12 cellular contexts compared by ENCODE assay signal in the genomic region with DNA sequence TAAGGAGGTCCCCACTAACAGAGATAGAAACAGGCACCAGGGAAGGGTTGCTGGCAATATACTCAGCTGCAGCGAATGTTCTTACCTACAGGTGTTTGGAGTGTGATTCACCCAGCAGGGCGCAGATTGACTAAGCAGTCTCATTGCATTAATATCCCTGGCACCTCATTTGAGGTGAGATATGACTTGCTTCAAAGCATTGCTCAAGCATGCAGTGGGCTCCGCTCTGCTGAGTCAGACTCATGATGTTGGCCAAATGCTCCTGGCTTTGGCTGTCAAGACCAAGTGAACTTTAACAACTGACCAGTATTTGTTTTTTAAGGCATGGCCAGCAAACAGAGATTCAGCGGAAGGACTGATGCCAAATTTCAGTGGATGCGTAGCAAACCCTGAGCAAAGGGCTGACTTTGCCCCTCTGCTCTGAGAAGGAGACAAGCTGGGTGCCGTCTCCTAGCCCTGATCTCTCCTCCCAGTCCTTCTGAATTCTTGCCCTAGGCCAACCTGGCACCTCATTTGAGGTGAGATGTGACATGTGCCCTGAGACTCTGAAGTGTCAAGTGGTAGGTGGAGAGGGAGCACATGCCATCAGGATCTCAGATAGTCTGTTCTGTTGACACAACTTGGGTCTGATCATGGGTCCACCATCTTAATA.
DNase-seq lines count a peak whose midpoint lies in the region; TF ChIP-seq lines count a peak whose summit lies in the region.
"Had no signal": no experiment of that assay in that cellular context is flagged by ENCODE, and none has a peak within 500 bp of the region (broad histone marks: within the 10 kb centered on the region; RNA-seq: fewer than 3 reads in every experiment).

No MANE protein-coding gene starts in this region.

- DNase-seq in NCI-H1417 (lab: John Stamatoyannopoulos, UW) = peak in 2 of 3 experiments; percentile 22 to 46
- no peak for DNase-seq in NCI-H1417 treated with DMSO at 0.1 percent for 48 hours (lab: John Stamatoyannopoulos, UW)
- peak; percentile 25 for DNase-seq in H4 (ENCODE audit: low spot score)
- DNase-seq in RWPE1 (ENCODE audit: low spot score) = peak; percentile 93
- peak; percentile 60 for DNase-seq in iris pigment epithelial cell (ENCODE audit: low read depth)
- DNase-seq in OCI-M1 (lab: John Stamatoyannopoulos, UW) = no peak
- no peak for DNase-seq in cardiac septum (ENCODE audit: low spot score)
- DNase-seq in NCI-H1105 (lab: John Stamatoyannopoulos, UW) = no peak
- DNase-seq: activated naive CD8-positive, alpha-beta T cell treated with anti-CD3 and anti-CD28 coated beads, Interleukin-2, amount 10 ng/mL, durations not matched to agents 7 days and 5 days; effector CD8-positive, alpha-beta T cell had no signal

- H3K27ac ChIP-seq in RWPE1 = peak overlapping the region; percentile 86
- H3K27ac ChIP-seq: 22Rv1, HL-60 had no signal

- no peak for TF ChIP-seq CTCF in RWPE1 (conservative IDR thresholded peaks at IDR 0.05; ENCODE audit: low read depth)

- CTCF ChIA-PET in RWPE1 (lab: Yijun Ruan, JAX) = interaction anchor here (0.5 kb wide), 1 partner anchor 26 kb away, joined by 3 read pairs; no protein-coding TSS in a partner anchor

- intact Hi-C loops in cardiac septum (cut with DNase I) = no loop called here

- POLR2A ChIA-PET in RWPE1 (lab: Yijun Ruan, JAX; ENCODE audit: low non-redundant PET) = no interaction called here

Comparison
In these comparisons a context has a peak if more than half of its experiments do, and no peak if none do; other contexts are left out.
1. DNase-seq: peak in NCI-H1417 (2 of 3), H4 (single experiment), RWPE1 (single experiment) and iris pigment epithelial cell (single experiment); none in NCI-H1417 treated with DMSO at 0.1 percent for 48 hours (single experiment), OCI-M1 (single experiment), cardiac septum (single experiment) and NCI-H1105 (single experiment).